Comparison of ENCODE assay signal across 14 cellular contexts in genomic region chr2:239820836-239821693, GRCh38.
DNase-seq lines count a peak whose midpoint lies in the region; ATAC-seq and TF ChIP-seq lines count a peak whose summit lies in the region.
"Had no signal": no experiment of that assay in that cellular context is flagged by ENCODE, and none has a peak within 500 bp of the region (broad histone marks: within the 10 kb centered on the region; RNA-seq: fewer than 3 reads in every experiment).

No MANE protein-coding gene starts in this region.

- H3K4me3 ChIP-seq in gastroesophageal sphincter (no peak overlapping the region), vagina (no peak overlapping the region), GM23248 (no peak overlapping the region)

- peak overlapping the region in 2 of 4 donors; percentile 29 to 31 for H3K27ac ChIP-seq in gastroesophageal sphincter
- no peak overlapping the region for H3K27ac ChIP-seq in vagina
- no peak overlapping the region for H3K27ac ChIP-seq in GM23248

- TF ChIP-seq EP300 in gastroesophageal sphincter (IDR thresholded peaks at IDR 0.05) = no peak

- no peaks in the 10 kb centered on the region for H3K9me3 ChIP-seq in gastroesophageal sphincter
- H3K9me3 ChIP-seq in vagina = no peaks in the 10 kb centered on the region
- no peaks in the 10 kb centered on the region for H3K9me3 ChIP-seq in GM23248 (ENCODE audit: low read depth)

- 47 to 80% methylated on average over 1 to 5 of the region's 16 CpGs for WGBS in gastroesophageal sphincter (ENCODE audit: low coverage in 1 of 2), 2 donors
- WGBS in GM23248 (ENCODE audit: low coverage in 1 of 2, low lambda C conversion rate in 2 of 2, missing lambda C conversion rate in 2 of 2), 2 experiments = 26 to 32% methylated on average over 15 to 16 of the region's 16 CpGs

- intact Hi-C loops in vagina (cut with DNase I) = no loop called here

- H3K36me3 ChIP-seq in gastroesophageal sphincter (no peaks in the 10 kb centered on the region), vagina (no peaks in the 10 kb centered on the region), GM23248 (ENCODE audit: low read depth) (no peaks in the 10 kb centered on the region)

- peak; percentile 72 for ATAC-seq in gastroesophageal sphincter
- no peak for ATAC-seq in HG03442 (IDR thresholded peaks at IDR 0.05; ENCODE audit: unreplicated experiment)
- ATAC-seq in GM18520 (IDR thresholded peaks at IDR 0.05; ENCODE audit: unreplicated experiment) = no peak
- ATAC-seq: activated CD8-positive, alpha-beta T cell treated with anti-CD3 and anti-CD28 coated beads for 36 hours; naive thymus-derived CD8-positive, alpha-beta T cell had no signal

- in situ Hi-C loops in GM23248 (cut with MboI) = no loop called here

- no peaks in the 10 kb centered on the region for H3K9me2 ChIP-seq in GM23248 (ENCODE audit: insufficient read depth)

- no peak for TF ChIP-seq POLR2A in gastroesophageal sphincter (IDR thresholded peaks at IDR 0.05)
- TF ChIP-seq POLR2A in vagina (IDR thresholded peaks at IDR 0.05) = no peak

- H4K20me1 ChIP-seq in GM23248 (ENCODE audit: insufficient read depth) = no peaks in the 10 kb centered on the region

- H3K79me2 ChIP-seq in GM23248 (ENCODE audit: insufficient read depth) = no peaks in the 10 kb centered on the region

- H3K4me2 ChIP-seq in GM23248 (ENCODE audit: unreplicated experiment) = no peak overlapping the region

- no peaks in the 10 kb centered on the region for H3F3A ChIP-seq in GM23248 (ENCODE audit: insufficient read depth)

- no peak overlapping the region for H3K9ac ChIP-seq in GM23248

- peak; percentile 30 for DNase-seq in activated CD8-positive, alpha-beta memory T cell treated with anti-CD3 and anti-CD28 coated beads for 24 hours
- DNase-seq in activated CD8-positive, alpha-beta memory T cell treated with anti-CD3 and anti-CD28 coated beads, Interleukin-2, amount 50 U/mL, for 4 hours = no peak
- DNase-seq in mucosa of gallbladder (ENCODE audit: low spot score) = peak; percentile 9
- DNase-seq in vagina (ENCODE audit: extremely low spot score in 2 of 2) = peak; percentile 64 to 88
- no peak for DNase-seq in GM23248
- DNase-seq: activated naive CD4-positive, alpha-beta T cell treated with anti-CD3 and anti-CD28 coated beads, Interleukin-2, amount 50 U/mL, for 16 hours; COR-L47; GOT3; NCI-H1930 had no signal

- peaks cover 0 to 4% (median 0%) of the 10 kb centered on the region in 3 donors for H3K4me1 ChIP-seq in gastroesophageal sphincter
- no peaks in the 10 kb centered on the region for H3K4me1 ChIP-seq in vagina
- H3K4me1 ChIP-seq in GM23248 (ENCODE audit: insufficient read depth) = no peaks in the 10 kb centered on the region

- TF ChIP-seq CTCF in gastroesophageal sphincter (IDR thresholded peaks at IDR 0.05) (no peak), vagina (IDR thresholded peaks at IDR 0.05) (no peak)

- H3K27me3 ChIP-seq in gastroesophageal sphincter = no peaks in the 10 kb centered on the region
- H3K27me3 ChIP-seq in vagina = no peaks in the 10 kb centered on the region
- H3K27me3 ChIP-seq in GM23248 (replicated peaks; ENCODE audit: insufficient read depth) = no peaks in the 10 kb centered on the region

- no peak overlapping the region for H2AFZ ChIP-seq in GM23248

Comparison
In these comparisons a context has a peak if more than half of its experiments do, and no peak if none do; other contexts are left out.
1. DNase-seq: peak in activated CD8-positive, alpha-beta memory T cell treated with anti-CD3 and anti-CD28 coated beads for 24 hours (single experiment), mucosa of gallbladder (single experiment) and vagina (2 of 2); none in activated CD8-positive, alpha-beta memory T cell treated with anti-CD3 and anti-CD28 coated beads, Interleukin-2, amount 50 U/mL, for 4 hours (single experiment) and GM23248 (single experiment).